13 cellular contexts compared by ENCODE assay signal in the genomic region with DNA sequence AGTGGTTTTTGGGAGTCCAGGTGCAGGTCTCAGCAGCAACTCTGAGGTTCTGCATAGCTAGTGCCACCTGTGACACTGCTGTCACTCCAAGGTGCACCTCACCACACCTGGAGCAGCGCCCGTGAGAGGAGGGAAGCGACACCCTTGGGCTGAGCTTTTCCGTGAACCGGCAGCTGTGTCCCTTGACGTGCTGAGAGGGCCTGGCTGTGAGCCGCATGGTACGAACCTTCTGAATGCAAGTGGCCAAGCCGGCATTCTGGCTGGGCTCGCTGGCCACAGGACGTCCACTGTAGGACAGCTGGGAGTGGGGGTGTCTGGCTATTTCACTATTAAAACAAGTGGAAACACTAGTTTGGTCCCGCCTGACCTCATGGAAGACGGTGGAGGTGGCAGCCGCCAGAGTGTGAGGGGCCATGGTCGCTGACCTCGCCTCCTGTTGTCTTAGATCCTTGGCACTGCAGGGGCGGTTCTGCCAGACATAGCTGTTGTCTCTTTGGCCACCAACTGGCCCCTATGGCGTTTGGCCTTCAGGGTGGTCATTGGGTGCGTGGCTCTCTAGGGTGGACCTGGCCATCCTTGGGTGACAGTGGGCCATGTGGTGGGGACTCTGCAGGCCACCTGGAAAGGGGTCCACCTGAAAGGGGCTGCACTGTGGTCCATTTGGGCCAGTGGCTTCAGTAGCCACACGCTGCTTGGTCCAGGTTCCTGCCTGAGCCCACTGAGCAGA. TPM values are rescaled to one million over a fixed set of nuclear protein-coding genes. Genes with fewer than 3 reads are reported as not detected.
DNase-seq lines count a peak whose midpoint lies in the region; ATAC-seq and TF ChIP-seq lines count a peak whose summit lies in the region.
"Had no signal": no experiment of that assay in that cellular context is flagged by ENCODE, and none has a peak within 500 bp of the region (broad histone marks: within the 10 kb centered on the region; RNA-seq: fewer than 3 reads in every experiment).

No MANE protein-coding gene starts in this region.

- no peak for TF ChIP-seq CTCF in heart right ventricle (IDR thresholded peaks at IDR 0.05)
- no peak for TF ChIP-seq CTCF in OCI-LY7 (conservative IDR thresholded peaks at IDR 0.05; ENCODE audit: low read length)
- no peak for TF ChIP-seq CTCF in lower lobe of right lung (IDR thresholded peaks at IDR 0.05)
- no peak for TF ChIP-seq CTCF in upper lobe of left lung (IDR thresholded peaks at IDR 0.05)

- peak overlapping the region in 1 of 10 donors; percentile 82 for H3K27ac ChIP-seq in heart right ventricle
- peak overlapping the region; percentile 86 for H3K27ac ChIP-seq in OCI-LY7 (ENCODE audit: low read depth, low read length, poor library complexity, severe bottlenecking)
- H3K27ac ChIP-seq in lower lobe of right lung = peak overlapping the region; percentile 46
- peak overlapping the region; percentile 60 to 83 (median 74) for H3K27ac ChIP-seq in upper lobe of left lung
- H3K27ac ChIP-seq: foreskin keratinocyte, thoracic aorta had no signal

- POLR2A ChIA-PET in OCI-LY7 (lab: Charles Lee) = interaction anchor here (1.5 to 3.0 kb wide), 3 partner anchors 10 to 21 kb away, joined by 6 to 20 read pairs (median 16); no protein-coding TSS in a partner anchor

- no peak for TF ChIP-seq POLR2A in upper lobe of left lung (IDR thresholded peaks at IDR 0.05)

- H2AFZ ChIP-seq in OCI-LY7 (ENCODE audit: low read length) = no peak overlapping the region

- H3K36me3 ChIP-seq in heart right ventricle = no peaks in the 10 kb centered on the region
- no peaks in the 10 kb centered on the region for H3K36me3 ChIP-seq in OCI-LY7 (ENCODE audit: insufficient read depth, low read length)
- no peaks in the 10 kb centered on the region for H3K36me3 ChIP-seq in lower lobe of right lung
- no peaks in the 10 kb centered on the region for H3K36me3 ChIP-seq in upper lobe of left lung
- H3K36me3 ChIP-seq: thoracic aorta had no signal

- no peaks in the 10 kb centered on the region for H3K9me2 ChIP-seq in OCI-LY7 (ENCODE audit: insufficient read depth, low read length)

- H3K9me3 ChIP-seq in heart right ventricle = no peaks in the 10 kb centered on the region
- H3K9me3 ChIP-seq in OCI-LY7 (ENCODE audit: low read length) = no peaks in the 10 kb centered on the region
- no peaks in the 10 kb centered on the region for H3K9me3 ChIP-seq in lower lobe of right lung
- no peaks in the 10 kb centered on the region for H3K9me3 ChIP-seq in upper lobe of left lung
- H3K9me3 ChIP-seq: thoracic aorta had no signal

- BruUV-seq in OCI-LY7 (replicated peaks; lab: Mats Ljungman, UMichigan) = no TSS peak

- CTCF ChIA-PET in OCI-LY7 (lab: Charles Lee; ENCODE audit: unreplicated experiment) = interaction anchor here (1.0 to 1.2 kb wide), 3 partner anchors 12 to 25 kb away, joined by 3 to 6 read pairs (median 3); no protein-coding TSS in a partner anchor

- TF ChIP-seq EP300 in upper lobe of left lung (IDR thresholded peaks at IDR 0.05) = no peak

- peak in 7 of 8 donors; percentile 8 to 51 (median 33) for ATAC-seq in heart right ventricle
- ATAC-seq in lower lobe of right lung = no peak
- ATAC-seq in upper lobe of left lung (ENCODE audit: low FRiP score in 2 of 2) = peak in 1 of 2 donors; percentile 13
- no peak for ATAC-seq in GM18909 (IDR thresholded peaks at IDR 0.05; ENCODE audit: poor library complexity, unreplicated experiment)
- no peak for ATAC-seq in HG02840 (IDR thresholded peaks at IDR 0.05; ENCODE audit: low FRiP score, unreplicated experiment)
- ATAC-seq: foreskin keratinocyte had no signal

- peaks cover 10% of the 10 kb centered on the region; the same call in 1 of the 2 replicates for H3K79me2 ChIP-seq in OCI-LY7 (ENCODE audit: insufficient read depth, low read depth, low read length)

- H3K4me1 ChIP-seq in heart right ventricle (peaks cover 13 to 75% (median 56%) of the 10 kb centered on the region in 9 donors), OCI-LY7 (ENCODE audit: insufficient read depth, low read length, poor library complexity, severe bottlenecking) (peaks cover 56% of the 10 kb centered on the region), lower lobe of right lung (peaks cover 50% of the 10 kb centered on the region), upper lobe of left lung (peaks cover 34 to 63% (median 51%) of the 10 kb centered on the region in 4 donors)
- H3K4me1 ChIP-seq: foreskin keratinocyte had no signal

- intact Hi-C loops in heart right ventricle (cut with DNase I) = no loop called here
- intact Hi-C loops in cardiac septum (cut with DNase I) = no loop called here
- intact Hi-C loops in OCI-LY7 (cut with micrococcal nuclease; ENCODE audit: unreplicated experiment) = loop anchor here (1.0 kb wide), 1 partner anchor 13 kb away; the partner anchor contains the start of gene INPP5A
- intact Hi-C loops in lower lobe of right lung (cut with DNase I) = no loop called here

- H4K20me1 ChIP-seq in OCI-LY7 (ENCODE audit: insufficient read depth, low read length) = no peaks in the 10 kb centered on the region

- peak in 1 of 2 donors; percentile 11 for DNase-seq in heart right ventricle
- no peak for DNase-seq in cardiac septum (ENCODE audit: low spot score)
- DNase-seq in OCI-LY7 (ENCODE audit: low spot score) = peak; percentile 51
- DNase-seq in lower lobe of right lung = no peak
- peak in 1 of 2 donors; percentile 46 for DNase-seq in upper lobe of left lung
- DNase-seq in effector CD4-positive, alpha-beta T cell = no peak
- DNase-seq: activated CD4-positive, CD25-positive, alpha-beta regulatory T cell; effector memory CD4-positive, alpha-beta T cell; foreskin keratinocyte; NCI-H1436 treated with DMSO at 0.1 percent for 48 hours had no signal

- H3K27me3 ChIP-seq in heart right ventricle (no peaks in the 10 kb centered on the region), lower lobe of right lung (ENCODE audit: low read depth) (no peaks in the 10 kb centered on the region), upper lobe of left lung (no peaks in the 10 kb centered on the region)
- H3K27me3 ChIP-seq: foreskin keratinocyte had no signal

- H3K4me3 ChIP-seq in heart right ventricle (no peak overlapping the region), OCI-LY7 (ENCODE audit: low read depth, low read length, poor library complexity, severe bottlenecking) (no peak overlapping the region), lower lobe of right lung (no peak overlapping the region), upper lobe of left lung (no peak overlapping the region)
- H3K4me3 ChIP-seq: thoracic aorta had no signal

- peak overlapping the region; percentile 62 for H3K4me2 ChIP-seq in OCI-LY7 (ENCODE audit: low read length)

- 76 to 78% methylated on average over 20 of the region's 20 CpGs for WGBS in heart right ventricle, 2 donors
- 89 to 91% methylated on average over 6 to 15 of the region's 20 CpGs for WGBS in upper lobe of left lung, 2 donors

RNA-seq across cellular contexts. Expression of gene INPP5A, which starts 12.9 kb away (rescaled TPM):
- 100 to 1,000 TPM in 8 of 10 donors, 10 to 100 TPM in 2; 92.6 to 122 (median 109) TPM for total RNA-seq in heart right ventricle
- polyA plus RNA-seq in heart right ventricle = 10 to 100 TPM; 30.4 to 45.1 TPM
- total RNA-seq in cardiac septum = 121 TPM
- total RNA-seq in OCI-LY7 (2014; rRNA removed; shearing (Covaris generic)) = 11.0 and 14.5 TPM in 2 replicates
- total RNA-seq in OCI-LY7 (2022) = 15.7 and 18.4 TPM in 2 replicates
- total RNA-seq in lower lobe of right lung = 34.1 TPM
- 10 to 100 TPM; 28.6 to 81.7 (median 44.8) TPM for total RNA-seq in upper lobe of left lung

Comparison
In these comparisons a context has a peak if more than half of its experiments do, and no peak if none do; other contexts are left out.
1. ATAC-seq: peak in heart right ventricle (7 of 8); none in lower lobe of right lung (0 of 2), GM18909 (single experiment) and HG02840 (single experiment).